In the genomic region with DNA sequence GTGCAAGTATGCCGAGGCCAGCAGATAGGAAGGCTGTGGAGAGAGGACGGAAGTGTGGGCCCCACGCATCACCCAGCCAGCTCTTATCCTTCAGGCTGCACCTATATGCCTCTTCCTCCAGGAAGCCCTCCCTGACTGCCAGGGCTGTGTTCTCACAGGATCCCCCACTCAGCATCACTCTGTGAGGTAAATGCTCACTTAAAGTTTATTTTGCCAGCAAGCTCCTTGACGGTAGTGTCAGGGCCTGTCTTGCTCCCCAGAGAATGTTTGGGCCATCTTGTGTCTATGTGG, we compare ENCODE assay signal across 1 cellular context.
TF ChIP-seq lines count a peak whose summit lies in the region.

No MANE protein-coding gene starts in this region.

TF ChIP-seq in K562, 482 proteins besides CTCF, POLR2A, EP300 and RAD21:
- TF ChIP-seq, protein P1, sequence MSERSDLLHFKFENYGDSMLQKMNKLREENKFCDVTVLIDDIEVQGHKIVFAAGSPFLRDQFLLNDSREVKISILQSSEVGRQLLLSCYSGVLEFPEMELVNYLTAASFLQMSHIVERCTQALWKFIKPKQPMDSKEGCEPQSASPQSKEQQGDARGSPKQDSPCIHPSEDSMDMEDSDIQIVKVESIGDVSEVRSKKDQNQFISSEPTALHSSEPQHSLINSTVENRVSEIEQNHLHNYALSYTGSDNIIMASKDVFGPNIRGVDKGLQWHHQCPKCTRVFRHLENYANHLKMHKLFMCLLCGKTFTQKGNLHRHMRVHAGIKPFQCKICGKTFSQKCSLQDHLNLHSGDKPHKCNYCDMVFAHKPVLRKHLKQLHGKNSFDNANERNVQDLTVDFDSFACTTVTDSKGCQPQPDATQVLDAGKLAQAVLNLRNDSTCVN (CRISPR knock-in tag; IDR thresholded peaks at IDR 0.05) = no peak
- TF ChIP-seq BMI1 (IDR thresholded peaks at IDR 0.05; ENCODE audit: low read length) = no peak
- TF ChIP-seq ZFP36 (IDR thresholded peaks at IDR 0.05; ENCODE audit: low read depth, low read length, partially characterized antibody) = peak; percentile 99
- peak in 1 of 2 experiments; percentile 40; a peak in 1 of 4 replicates for TF ChIP-seq RCOR1 (IDR thresholded peaks at IDR 0.05; ENCODE audit: borderline replicate concordance in 1 of 2, low read depth in 2 of 2, low read length in 2 of 2)
- no peak for TF ChIP-seq ZNF121 (CRISPR knock-in tag; conservative IDR thresholded peaks at IDR 0.05)
- TF ChIP-seq ZNF436 (CRISPR knock-in tag; IDR thresholded peaks at IDR 0.05) = peak; percentile 90
- peak; percentile 56 to 74 for TF ChIP-seq KDM1A (IDR thresholded peaks at IDR 0.05)
- TF ChIP-seq NR1H2 (CRISPR knock-in tag; IDR thresholded peaks at IDR 0.05) = no peak
- no peak for TF ChIP-seq VEZF1 (CRISPR knock-in tag; IDR thresholded peaks at IDR 0.05)
- TF ChIP-seq, protein P2, sequence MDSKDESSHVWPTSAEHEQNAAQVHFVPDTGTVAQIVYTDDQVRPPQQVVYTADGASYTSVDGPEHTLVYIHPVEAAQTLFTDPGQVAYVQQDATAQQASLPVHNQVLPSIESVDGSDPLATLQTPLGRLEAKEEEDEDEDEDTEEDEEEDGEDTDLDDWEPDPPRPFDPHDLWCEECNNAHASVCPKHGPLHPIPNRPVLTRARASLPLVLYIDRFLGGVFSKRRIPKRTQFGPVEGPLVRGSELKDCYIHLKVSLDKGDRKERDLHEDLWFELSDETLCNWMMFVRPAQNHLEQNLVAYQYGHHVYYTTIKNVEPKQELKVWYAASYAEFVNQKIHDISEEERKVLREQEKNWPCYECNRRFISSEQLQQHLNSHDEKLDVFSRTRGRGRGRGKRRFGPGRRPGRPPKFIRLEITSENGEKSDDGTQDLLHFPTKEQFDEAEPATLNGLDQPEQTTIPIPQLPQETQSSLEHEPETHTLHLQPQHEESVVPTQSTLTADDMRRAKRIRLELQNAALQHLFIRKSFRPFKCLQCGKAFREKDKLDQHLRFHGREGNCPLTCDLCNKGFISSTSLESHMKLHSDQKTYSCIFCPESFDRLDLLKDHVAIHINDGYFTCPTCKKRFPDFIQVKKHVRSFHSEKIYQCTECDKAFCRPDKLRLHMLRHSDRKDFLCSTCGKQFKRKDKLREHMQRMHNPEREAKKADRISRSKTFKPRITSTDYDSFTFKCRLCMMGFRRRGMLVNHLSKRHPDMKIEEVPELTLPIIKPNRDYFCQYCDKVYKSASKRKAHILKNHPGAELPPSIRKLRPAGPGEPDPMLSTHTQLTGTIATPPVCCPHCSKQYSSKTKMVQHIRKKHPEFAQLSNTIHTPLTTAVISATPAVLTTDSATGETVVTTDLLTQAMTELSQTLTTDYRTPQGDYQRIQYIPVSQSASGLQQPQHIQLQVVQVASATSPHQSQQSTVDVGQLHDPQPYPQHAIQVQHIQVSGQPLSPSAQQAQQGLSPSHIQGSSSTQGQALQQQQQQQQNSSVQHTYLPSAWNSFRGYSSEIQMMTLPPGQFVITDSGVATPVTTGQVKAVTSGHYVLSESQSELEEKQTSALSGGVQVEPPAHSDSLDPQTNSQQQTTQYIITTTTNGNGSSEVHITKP (IDR thresholded peaks at IDR 0.05; ENCODE audit: partially characterized antibody) = no peak
- peak; percentile 92 for TF ChIP-seq BCOR (IDR thresholded peaks at IDR 0.05)
- TF ChIP-seq, protein P3, sequence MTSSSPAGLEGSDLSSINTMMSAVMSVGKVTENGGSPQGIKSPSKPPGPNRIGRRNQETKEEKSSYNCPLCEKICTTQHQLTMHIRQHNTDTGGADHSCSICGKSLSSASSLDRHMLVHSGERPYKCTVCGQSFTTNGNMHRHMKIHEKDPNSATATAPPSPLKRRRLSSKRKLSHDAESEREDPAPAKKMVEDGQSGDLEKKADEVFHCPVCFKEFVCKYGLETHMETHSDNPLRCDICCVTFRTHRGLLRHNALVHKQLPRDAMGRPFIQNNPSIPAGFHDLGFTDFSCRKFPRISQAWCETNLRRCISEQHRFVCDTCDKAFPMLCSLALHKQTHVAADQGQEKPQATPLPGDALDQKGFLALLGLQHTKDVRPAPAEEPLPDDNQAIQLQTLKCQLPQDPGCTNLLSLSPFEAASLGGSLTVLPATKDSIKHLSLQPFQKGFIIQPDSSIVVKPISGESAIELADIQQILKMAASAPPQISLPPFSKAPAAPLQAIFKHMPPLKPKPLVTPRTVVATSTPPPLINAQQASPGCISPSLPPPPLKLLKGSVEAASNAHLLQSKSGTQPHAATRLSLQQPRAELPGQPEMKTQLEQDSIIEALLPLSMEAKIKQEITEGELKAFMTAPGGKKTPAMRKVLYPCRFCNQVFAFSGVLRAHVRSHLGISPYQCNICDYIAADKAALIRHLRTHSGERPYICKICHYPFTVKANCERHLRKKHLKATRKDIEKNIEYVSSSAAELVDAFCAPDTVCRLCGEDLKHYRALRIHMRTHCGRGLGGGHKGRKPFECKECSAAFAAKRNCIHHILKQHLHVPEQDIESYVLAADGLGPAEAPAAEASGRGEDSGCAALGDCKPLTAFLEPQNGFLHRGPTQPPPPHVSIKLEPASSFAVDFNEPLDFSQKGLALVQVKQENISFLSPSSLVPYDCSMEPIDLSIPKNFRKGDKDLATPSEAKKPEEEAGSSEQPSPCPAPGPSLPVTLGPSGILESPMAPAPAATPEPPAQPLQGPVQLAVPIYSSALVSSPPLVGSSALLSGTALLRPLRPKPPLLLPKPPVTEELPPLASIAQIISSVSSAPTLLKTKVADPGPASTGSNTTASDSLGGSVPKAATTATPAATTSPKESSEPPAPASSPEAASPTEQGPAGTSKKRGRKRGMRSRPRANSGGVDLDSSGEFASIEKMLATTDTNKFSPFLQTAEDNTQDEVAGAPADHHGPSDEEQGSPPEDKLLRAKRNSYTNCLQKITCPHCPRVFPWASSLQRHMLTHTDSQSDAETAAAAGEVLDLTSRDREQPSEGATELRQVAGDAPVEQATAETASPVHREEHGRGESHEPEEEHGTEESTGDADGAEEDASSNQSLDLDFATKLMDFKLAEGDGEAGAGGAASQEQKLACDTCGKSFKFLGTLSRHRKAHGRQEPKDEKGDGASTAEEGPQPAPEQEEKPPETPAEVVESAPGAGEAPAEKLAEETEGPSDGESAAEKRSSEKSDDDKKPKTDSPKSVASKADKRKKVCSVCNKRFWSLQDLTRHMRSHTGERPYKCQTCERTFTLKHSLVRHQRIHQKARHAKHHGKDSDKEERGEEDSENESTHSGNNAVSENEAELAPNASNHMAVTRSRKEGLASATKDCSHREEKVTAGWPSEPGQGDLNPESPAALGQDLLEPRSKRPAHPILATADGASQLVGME (CRISPR knock-in tag; IDR thresholded peaks at IDR 0.05) = no peak
- TF ChIP-seq RBM25 (IDR thresholded peaks at IDR 0.05; ENCODE audit: low read depth, low read length, severe bottlenecking) = peak; percentile 93
- no peak for TF ChIP-seq ZNF263 (CRISPR knock-in tag; IDR thresholded peaks at IDR 0.05; ENCODE audit: borderline replicate concordance)
- TF ChIP-seq SMARCA5 (IDR thresholded peaks at IDR 0.05) = peak; percentile 85
- TF ChIP-seq RFX7 (CRISPR knock-in tag; IDR thresholded peaks at IDR 0.05) = no peak
- TF ChIP-seq CBX1 (IDR thresholded peaks at IDR 0.05; ENCODE audit: low read depth) = peak; percentile 40; the same call in 1 of the 2 replicates
- TF ChIP-seq GTF3C2 (IDR thresholded peaks at IDR 0.05; ENCODE audit: borderline replicate concordance, extremely low read depth, insufficient read length) = peak; percentile 60
- 0 out of 2 replicates have a peak, but pooled peaks have one; percentile 36 for TF ChIP-seq HDAC2 (IDR thresholded peaks at IDR 0.05)
- TF ChIP-seq PTBP1 (IDR thresholded peaks at IDR 0.05; ENCODE audit: low read depth, low read length) = 0 out of 2 replicates have a peak, but pooled peaks have one; percentile 29
- TF ChIP-seq HNRNPL (IDR thresholded peaks at IDR 0.05; ENCODE audit: low read depth, low read length) = no peak
